In the genomic region with DNA sequence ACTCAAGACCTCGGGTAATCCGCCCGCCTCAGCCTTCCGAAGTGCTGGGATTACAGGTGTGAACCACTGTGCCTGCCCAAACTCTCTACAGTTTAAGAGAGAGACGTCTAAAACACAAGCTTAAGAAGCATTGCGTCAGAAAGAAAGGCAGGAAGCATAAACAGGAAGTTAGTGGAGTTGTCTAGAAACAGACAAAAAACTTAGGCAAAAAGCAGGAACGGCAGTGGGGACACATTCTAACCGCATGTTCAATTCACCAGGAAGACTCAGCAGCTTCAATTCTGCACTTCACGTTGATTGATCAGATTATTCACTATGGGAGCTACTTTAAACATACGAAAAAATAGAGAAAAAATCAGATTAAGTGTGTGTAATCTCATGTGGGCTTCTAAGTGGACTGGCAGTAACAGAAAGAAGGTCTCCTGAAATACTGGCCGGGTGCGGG, we compare ENCODE assay signal across 13 cellular contexts. TPM values are rescaled to one million over a fixed set of nuclear protein-coding genes. Genes with fewer than 3 reads are reported as not detected.
DNase-seq lines count a peak whose midpoint lies in the region; ATAC-seq and TF ChIP-seq lines count a peak whose summit lies in the region.
"Had no signal": no experiment of that assay in that cellular context is flagged by ENCODE, and none has a peak within 500 bp of the region (broad histone marks: within the 10 kb centered on the region; RNA-seq: fewer than 3 reads in every experiment).

No MANE protein-coding gene starts in this region.

- H4K20me1 ChIP-seq in OCI-LY7 (ENCODE audit: insufficient read depth, low read length): no peaks in the 10 kb centered on the region

- no peaks in the 10 kb centered on the region for H3K9me2 ChIP-seq in OCI-LY7 (ENCODE audit: insufficient read depth, low read length)

- no peak for ATAC-seq in central memory CD8-positive, alpha-beta T cell (replicated peaks; ENCODE audit: extremely low read depth, poor library complexity, severe bottlenecking)
- ATAC-seq in HG02678 (IDR thresholded peaks at IDR 0.05; ENCODE audit: unreplicated experiment): no peak
- no peak for ATAC-seq in left ventricle myocardium superior

- peak overlapping the region; percentile 59 for H3K27ac Mint-ChIP-seq in activated CD4-positive, alpha-beta T cell treated with anti-CD3 and anti-CD28 coated beads, Interleukin-2, amount 10 ng/mL, durations not matched to agents 24 days and 14 days
- H3K27ac Mint-ChIP-seq in central memory CD8-positive, alpha-beta T cell (ENCODE audit: low read depth): peak overlapping the region; percentile 22
- H3K27ac Mint-ChIP-seq: type B pancreatic cell had no signal

- H3K4me2 ChIP-seq in OCI-LY7 (ENCODE audit: low read length) (no peak overlapping the region), trophoblast cell (ENCODE audit: low read length) (no peak overlapping the region)

- peaks cover 16% of the 10 kb centered on the region for H3K27me3 Mint-ChIP-seq in activated CD4-positive, alpha-beta T cell treated with anti-CD3 and anti-CD28 coated beads, Interleukin-2, amount 10 ng/mL, durations not matched to agents 24 days and 14 days
- peaks cover 42% of the 10 kb centered on the region for H3K27me3 Mint-ChIP-seq in central memory CD8-positive, alpha-beta T cell

- H2AK5ac ChIP-seq in trophoblast cell (ENCODE audit: low read length): no peak overlapping the region

- H2BK120ac ChIP-seq in trophoblast cell (ENCODE audit: insufficient read depth, low read length, poor library complexity): no peak overlapping the region

- no peaks in the 10 kb centered on the region for H3K79me1 ChIP-seq in trophoblast cell (ENCODE audit: low read length)

- H3K23ac ChIP-seq in trophoblast cell (ENCODE audit: low read length): no peak overlapping the region

- POLR2A ChIA-PET in OCI-LY7 (lab: Charles Lee): no interaction called here

- H4K8ac ChIP-seq in trophoblast cell (ENCODE audit: low read depth, low read length): peak overlapping the region; percentile 10

- WGBS in trophoblast cell (ENCODE audit: extremely low coverage, insufficient coverage, insufficient read length): no CpG with 5 or more reads among the region's 12 CpGs

- H3K9me3 ChIP-seq in OCI-LY7 (ENCODE audit: low read length) (no peaks in the 10 kb centered on the region), trophoblast cell (ENCODE audit: insufficient read depth, low read depth, low read length) (no peaks in the 10 kb centered on the region)
- H3K9me3 ChIP-seq: heart left ventricle had no signal

- H4K12ac ChIP-seq in trophoblast cell (ENCODE audit: low read depth, low read length): no peak overlapping the region

- peak overlapping the region; percentile 34 for H3K4me3 Mint-ChIP-seq in activated CD4-positive, alpha-beta T cell treated with anti-CD3 and anti-CD28 coated beads, Interleukin-2, amount 10 ng/mL, durations not matched to agents 24 days and 14 days
- H3K4me3 Mint-ChIP-seq in central memory CD8-positive, alpha-beta T cell: no peak overlapping the region
- H3K4me3 Mint-ChIP-seq: type B pancreatic cell had no signal

- DNase-seq in activated CD4-positive, alpha-beta T cell treated with anti-CD3 and anti-CD28 coated beads, Interleukin-2, amount 10 ng/mL, durations not matched to agents 24 days and 14 days: no peak
- DNase-seq in activated CD4-positive, alpha-beta T cell treated with anti-CD3 and anti-CD28 coated beads, Interleukin-2, amount 50 U/mL, for 48 hours: no peak
- DNase-seq in OCI-LY7 (ENCODE audit: low spot score) (peak; percentile 51), trophoblast cell (no peak), NCI-H2227 treated with DMSO at 0.1 percent for 48 hours (lab: John Stamatoyannopoulos, UW) (no peak), left ventricle myocardium superior (no peak)
- no peak for DNase-seq in central memory CD8-positive, alpha-beta T cell (ENCODE audit: low spot score in 2 of 2)
- DNase-seq: heart left ventricle, NCI-H2171 treated with DMSO at 0.1 percent for 48 hours, nucleus accumbens had no signal

- H3K14ac ChIP-seq in trophoblast cell (ENCODE audit: low read length): no peak overlapping the region

- H2BK5ac ChIP-seq in trophoblast cell (ENCODE audit: low read depth, low read length, poor library complexity): no peak overlapping the region

- no TSS peak for BruUV-seq in OCI-LY7 (replicated peaks; lab: Mats Ljungman, UMichigan)

- TF ChIP-seq CTCF in OCI-LY7 (conservative IDR thresholded peaks at IDR 0.05; ENCODE audit: low read length): no peak

- H4K91ac ChIP-seq in trophoblast cell (ENCODE audit: low read depth, low read length): peak overlapping the region; percentile 24

- H3K4me3 ChIP-seq in OCI-LY7 (ENCODE audit: low read depth, low read length, poor library complexity, severe bottlenecking): no peak overlapping the region
- no peak overlapping the region for H3K4me3 ChIP-seq in trophoblast cell (ENCODE audit: low read depth, low read length)
- H3K4me3 ChIP-seq: heart left ventricle had no signal

- H3K9me3 Mint-ChIP-seq in activated CD4-positive, alpha-beta T cell treated with anti-CD3 and anti-CD28 coated beads, Interleukin-2, amount 10 ng/mL, durations not matched to agents 24 days and 14 days: no peaks in the 10 kb centered on the region
- no peaks in the 10 kb centered on the region for H3K9me3 Mint-ChIP-seq in central memory CD8-positive, alpha-beta T cell
- H3K9me3 Mint-ChIP-seq: type B pancreatic cell had no signal

- peaks cover 5% of the 10 kb centered on the region for H3K4me1 Mint-ChIP-seq in activated CD4-positive, alpha-beta T cell treated with anti-CD3 and anti-CD28 coated beads, Interleukin-2, amount 10 ng/mL, durations not matched to agents 24 days and 14 days
- H3K4me1 Mint-ChIP-seq in central memory CD8-positive, alpha-beta T cell: no peaks in the 10 kb centered on the region

- H3K27ac ChIP-seq in OCI-LY7 (ENCODE audit: low read depth, low read length, poor library complexity, severe bottlenecking) (no peak overlapping the region), trophoblast cell (ENCODE audit: low read depth, low read length) (no peak overlapping the region)

- H3K36me3 ChIP-seq in OCI-LY7 (ENCODE audit: insufficient read depth, low read length) (no peaks in the 10 kb centered on the region), trophoblast cell (ENCODE audit: control insufficient read depth in 1 of 2, insufficient read depth in 2 of 2, low read length in 2 of 2) (no peaks in the 10 kb centered on the region)
- H3K36me3 ChIP-seq: heart left ventricle had no signal

- H3K4me1 ChIP-seq in OCI-LY7 (ENCODE audit: insufficient read depth, low read length, poor library complexity, severe bottlenecking) (peaks cover 8% of the 10 kb centered on the region), trophoblast cell (ENCODE audit: control insufficient read depth in 1 of 2, insufficient read depth in 2 of 2, low read length in 2 of 2) (peaks cover 0 to 2% of the 10 kb centered on the region in 2 experiments)

- intact Hi-C loops in activated CD4-positive, alpha-beta T cell treated with anti-CD3 and anti-CD28 coated beads, Interleukin-2, amount 10 ng/mL, durations not matched to agents 24 days and 14 days (cut with micrococcal nuclease): no loop called here
- intact Hi-C loops in OCI-LY7 (cut with micrococcal nuclease; ENCODE audit: unreplicated experiment): no loop called here
- intact Hi-C loops in left ventricle myocardium superior (cut with micrococcal nuclease): no loop called here

- no peak overlapping the region for H3K9ac ChIP-seq in trophoblast cell (ENCODE audit: low read length)

- H2BK12ac ChIP-seq in trophoblast cell (ENCODE audit: low read length): no peak overlapping the region

- no peaks in the 10 kb centered on the region for H3K36me3 Mint-ChIP-seq in activated CD4-positive, alpha-beta T cell treated with anti-CD3 and anti-CD28 coated beads, Interleukin-2, amount 10 ng/mL, durations not matched to agents 24 days and 14 days (ENCODE audit: low read depth)
- no peaks in the 10 kb centered on the region for H3K36me3 Mint-ChIP-seq in central memory CD8-positive, alpha-beta T cell (ENCODE audit: insufficient read depth)
- H3K36me3 Mint-ChIP-seq: type B pancreatic cell had no signal

- H3K4ac ChIP-seq in trophoblast cell (ENCODE audit: low read depth, low read length): no peak overlapping the region

- H2AFZ ChIP-seq in OCI-LY7 (ENCODE audit: low read length) (peak overlapping the region; percentile 77), trophoblast cell (ENCODE audit: insufficient read depth, low read length, poor library complexity) (peak overlapping the region; percentile 9)

- H3K79me2 ChIP-seq in OCI-LY7 (ENCODE audit: insufficient read depth, low read depth, low read length) (no peaks in the 10 kb centered on the region), trophoblast cell (ENCODE audit: control insufficient read depth, insufficient read depth, low read length, poor library complexity) (no peaks in the 10 kb centered on the region)

- H3K27me3 ChIP-seq in trophoblast cell (ENCODE audit: insufficient read depth, low read length): no peaks in the 10 kb centered on the region

- CTCF ChIA-PET in OCI-LY7 (lab: Charles Lee; ENCODE audit: unreplicated experiment): no interaction called here

- H3K18ac ChIP-seq in trophoblast cell (ENCODE audit: low read length): no peak overlapping the region

RNA-seq across cellular contexts. Expression of gene CFAP74, which starts 7.4 kb away (rescaled TPM):
- total RNA-seq in activated CD4-positive, alpha-beta T cell treated with anti-CD3 and anti-CD28 coated beads, Interleukin-2, amount 10 ng/mL, durations not matched to agents 24 days and 14 days: not detected in 2 replicates
- total RNA-seq in OCI-LY7 (2014; rRNA removed; shearing (Covaris generic)): not detected in 2 replicates
- total RNA-seq in OCI-LY7 (2022) (not detected in 2 replicates), left ventricle myocardium superior (not detected)
- polyA plus RNA-seq in trophoblast cell (2013): 0.03 and 0.15 TPM in 2 replicates

RNA-seq across cellular contexts. Expression of gene GABRD, which starts 22.9 kb away (rescaled TPM):
- total RNA-seq in activated CD4-positive, alpha-beta T cell treated with anti-CD3 and anti-CD28 coated beads, Interleukin-2, amount 10 ng/mL, durations not matched to agents 24 days and 14 days: not detected in 2 replicates
- total RNA-seq in OCI-LY7 (2014; rRNA removed; shearing (Covaris generic)): not detected in 2 replicates
- not detected in 2 replicates for total RNA-seq in OCI-LY7 (2022)
- 0.05 and 0.08 TPM in 2 replicates for polyA plus RNA-seq in trophoblast cell (2013)
- total RNA-seq in left ventricle myocardium superior: 0.20 TPM
- total RNA-seq: liver had no signal

RNA-seq across cellular contexts. Expression of gene PRKCZ, which starts 54.0 kb away (rescaled TPM):
- 2.5 and 3.0 TPM in 2 replicates for total RNA-seq in activated CD4-positive, alpha-beta T cell treated with anti-CD3 and anti-CD28 coated beads, Interleukin-2, amount 10 ng/mL, durations not matched to agents 24 days and 14 days
- total RNA-seq in OCI-LY7 (2014; rRNA removed; shearing (Covaris generic)): 8.0 and 10.2 TPM in 2 replicates
- total RNA-seq in OCI-LY7 (2022) (10.0 and 13.0 TPM in 2 replicates), left ventricle myocardium superior (20.8 TPM)
- polyA plus RNA-seq in trophoblast cell (2013): 232 and 240 TPM in 2 replicates
